ENCODE assay signal across 13 cellular contexts in the genomic region with DNA sequence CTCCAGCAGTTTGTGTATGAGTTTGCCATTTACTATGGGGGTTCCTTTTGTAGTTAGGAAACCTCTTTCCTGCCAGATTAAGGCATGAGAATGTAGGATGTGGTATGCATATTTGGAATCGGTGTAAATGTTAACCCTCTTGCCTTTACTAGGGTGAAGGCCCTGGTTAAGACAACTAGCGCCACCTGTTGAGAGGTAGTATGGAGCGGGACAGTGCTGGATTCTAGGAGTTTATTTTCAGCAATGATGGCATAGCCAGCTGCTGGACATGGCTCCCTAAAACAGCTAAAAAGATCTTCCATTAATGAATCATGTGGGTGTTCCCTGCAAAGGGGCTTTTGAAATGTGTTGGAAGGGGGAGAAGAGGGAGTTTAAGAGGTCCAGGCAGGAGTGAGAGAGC. TPM values are rescaled to one million over a fixed set of nuclear protein-coding genes. Genes with fewer than 3 reads are reported as not detected.
A peak's percentile ranks its signal among the peaks of the same experiment; 100 is the strongest.
DNase-seq lines count a peak whose midpoint lies in the region; ATAC-seq, FAIRE-seq and TF ChIP-seq lines count a peak whose summit lies in the region.
"Had no signal": no experiment of that assay in that cellular context is flagged by ENCODE, and none has a peak within 500 bp of the region (broad histone marks: within the 10 kb centered on the region; RNA-seq: fewer than 3 reads in every experiment).

No MANE protein-coding gene starts in this region.

- no TSS peak for BruUV-seq in MCF 10A (replicated peaks; lab: Mats Ljungman, UMichigan)

- no peaks in the 10 kb centered on the region for H3K79me2 ChIP-seq in neural progenitor cell (ENCODE audit: low read depth)

- H3K4me3 ChIP-seq in breast epithelium (no peak overlapping the region), neural progenitor cell (no peak overlapping the region)
- no peak overlapping the region for H3K4me3 ChIP-seq in effector memory CD4-positive, alpha-beta T cell (ENCODE audit: insufficient read depth, low read depth, low read length, poor library complexity, severe bottlenecking)

- H3K9me3 ChIP-seq in breast epithelium (peaks cover 0 to 10% of the 10 kb centered on the region in 2 donors), neural progenitor cell (ENCODE audit: low read depth) (peaks cover 7% of the 10 kb centered on the region)
- no peaks in the 10 kb centered on the region for H3K9me3 ChIP-seq in effector memory CD4-positive, alpha-beta T cell (ENCODE audit: control insufficient read depth, low read length)

- H3K36me3 ChIP-seq in breast epithelium: no peaks in the 10 kb centered on the region
- no peaks in the 10 kb centered on the region for H3K36me3 ChIP-seq in neural progenitor cell
- no peaks in the 10 kb centered on the region for H3K36me3 ChIP-seq in effector memory CD4-positive, alpha-beta T cell (ENCODE audit: control insufficient read depth, insufficient read depth, low read length)

- no peaks in the 10 kb centered on the region for H4K20me1 ChIP-seq in neural progenitor cell (ENCODE audit: low read depth)

- intact Hi-C loops in MCF 10A (cut with micrococcal nuclease): no loop called here
- intact Hi-C loops in breast epithelium (cut with DNase I; ENCODE audit: low total_unique reads): loop anchor here (5.0 kb wide), 1 partner anchor 557 kb away; no protein-coding TSS in a partner anchor

- CTCF ChIA-PET in MCF 10A (lab: Yijun Ruan, JAX): interaction anchor here (0.6 kb wide), 2 partner anchors 173 to 326 kb away, joined by 3 read pairs; no protein-coding TSS in a partner anchor
- CTCF ChIA-PET in WTC11 (lab: Charles Lee): interaction anchor here (0.7 to 1.9 kb wide), 16 partner anchors 8 to 534 kb away, joined by 3 to 12 read pairs (median 4); partner anchors contain the start of gene SMIM3

- POLR2A ChIA-PET in MCF 10A (lab: Yijun Ruan, JAX) (no interaction called here), WTC11 (lab: Charles Lee) (no interaction called here)

- H3K4me1 Mint-ChIP-seq in MCF 10A (ENCODE audit: insufficient read depth, unreplicated experiment) (no peaks in the 10 kb centered on the region), WTC11 (no peaks in the 10 kb centered on the region), neural progenitor cell (no peaks in the 10 kb centered on the region)
- H3K4me1 Mint-ChIP-seq: nephron had no signal

- no peaks in the 10 kb centered on the region for H3K4me1 ChIP-seq in breast epithelium
- peaks cover 14% of the 10 kb centered on the region for H3K4me1 ChIP-seq in neural progenitor cell
- H3K4me1 ChIP-seq in effector memory CD4-positive, alpha-beta T cell (ENCODE audit: control insufficient read depth, insufficient read depth, low read length, poor library complexity, severe bottlenecking): no peaks in the 10 kb centered on the region

- FAIRE-seq in RCC 7860 (lab: Jason Lieb, UNC): no peak

- H3K27ac ChIP-seq in breast epithelium: no peak overlapping the region
- no peak overlapping the region for H3K27ac ChIP-seq in neural progenitor cell
- no peak overlapping the region for H3K27ac ChIP-seq in effector memory CD4-positive, alpha-beta T cell (ENCODE audit: insufficient read depth, low read length, poor library complexity, severe bottlenecking)
- H3K27ac ChIP-seq: KMS-11 had no signal

- H2AFZ ChIP-seq in neural progenitor cell (replicated peaks): no peak overlapping the region

- no peak for TF ChIP-seq POLR2A in breast epithelium (IDR thresholded peaks at IDR 0.05)

- peak; percentile 96 for ATAC-seq in WTC11

- H3K9me3 Mint-ChIP-seq in MCF 10A (ENCODE audit: unreplicated experiment) (peaks cover 17% of the 10 kb centered on the region), WTC11 (peaks cover 36% of the 10 kb centered on the region), neural progenitor cell (peaks cover 20% of the 10 kb centered on the region)

- H3K27ac Mint-ChIP-seq in MCF 10A (ENCODE audit: low read depth, unreplicated experiment) (no peak overlapping the region), WTC11 (no peak overlapping the region), neural progenitor cell (no peak overlapping the region)
- H3K27ac Mint-ChIP-seq: nephron had no signal

- H3K4me3 Mint-ChIP-seq in MCF 10A (ENCODE audit: unreplicated experiment) (no peak overlapping the region), WTC11 (no peak overlapping the region), neural progenitor cell (no peak overlapping the region)
- H3K4me3 Mint-ChIP-seq: nephron had no signal

- no peak overlapping the region for H3K9ac ChIP-seq in neural progenitor cell
- H3K9ac ChIP-seq: KMS-11 had no signal

- in situ Hi-C loops in KBM-7 (cut with MboI; ENCODE audit: low pct_unique_long_range_greater_than_20kb, low sequenced_read_pairs): no loop called here

- H3K36me3 Mint-ChIP-seq in MCF 10A (ENCODE audit: insufficient read depth, unreplicated experiment) (no peaks in the 10 kb centered on the region), WTC11 (peaks cover 11% of the 10 kb centered on the region), neural progenitor cell (no peaks in the 10 kb centered on the region)

- H3K27me3 ChIP-seq in breast epithelium: no peaks in the 10 kb centered on the region
- no peaks in the 10 kb centered on the region for H3K27me3 ChIP-seq in neural progenitor cell
- H3K27me3 ChIP-seq in effector memory CD4-positive, alpha-beta T cell (replicated peaks; ENCODE audit: control insufficient read depth, insufficient read depth, low read length, poor library complexity, severe bottlenecking): no peaks in the 10 kb centered on the region

- peak; percentile 41 for DNase-seq in MCF 10A (ENCODE audit: unreplicated experiment)
- no peak for DNase-seq in breast epithelium (ENCODE audit: low spot score in 2 of 2)
- peak; percentile 20 for DNase-seq in KBM-7
- DNase-seq in WTC11 (ENCODE audit: low spot score): peak; percentile 63
- peak; percentile 39 for DNase-seq in neural progenitor cell (ENCODE audit: low spot score)
- no peak for DNase-seq in effector memory CD4-positive, alpha-beta T cell
- DNase-seq in RCC 7860 (ENCODE audit: low spot score): no peak
- no peak for DNase-seq in HK-2 (ENCODE audit: unreplicated experiment)
- DNase-seq: effector CD4-positive, alpha-beta T cell; NCI-H524; T1000 had no signal

- H3K4me2 ChIP-seq in neural progenitor cell: no peak overlapping the region
- H3K4me2 ChIP-seq: KMS-11 had no signal

- H3K27me3 Mint-ChIP-seq in MCF 10A (ENCODE audit: insufficient read depth, unreplicated experiment) (no peaks in the 10 kb centered on the region), WTC11 (ENCODE audit: low read depth) (peaks cover 9% of the 10 kb centered on the region), neural progenitor cell (ENCODE audit: insufficient read depth, low read depth) (peaks cover 5% of the 10 kb centered on the region)

- TF ChIP-seq CTCF in MCF 10A (IDR thresholded peaks at IDR 0.05; ENCODE audit: unreplicated experiment): peak; percentile 14
- no peak for TF ChIP-seq CTCF in breast epithelium (IDR thresholded peaks at IDR 0.05)
- TF ChIP-seq CTCF in WTC11 (IDR thresholded peaks at IDR 0.05): peak; percentile 17; the same call in 1 of the 2 replicates
- peak; percentile 53 for TF ChIP-seq CTCF in neural progenitor cell (IDR thresholded peaks at IDR 0.05)

- H3F3A ChIP-seq in neural progenitor cell (ENCODE audit: low read depth): no peaks in the 10 kb centered on the region

TF ChIP-seq in WTC11, 78 proteins besides CTCF, POLR2A, EP300 and RAD21 (continues in another document):
- TF ChIP-seq TEAD4 (CRISPR knock-in tag; IDR thresholded peaks at IDR 0.05): no peak
- no peak for TF ChIP-seq HMGA2 (CRISPR knock-in tag; IDR thresholded peaks at IDR 0.05)
- no peak for TF ChIP-seq ZNF263 (CRISPR knock-in tag; IDR thresholded peaks at IDR 0.05; ENCODE audit: low read depth)
- TF ChIP-seq, protein P1, sequence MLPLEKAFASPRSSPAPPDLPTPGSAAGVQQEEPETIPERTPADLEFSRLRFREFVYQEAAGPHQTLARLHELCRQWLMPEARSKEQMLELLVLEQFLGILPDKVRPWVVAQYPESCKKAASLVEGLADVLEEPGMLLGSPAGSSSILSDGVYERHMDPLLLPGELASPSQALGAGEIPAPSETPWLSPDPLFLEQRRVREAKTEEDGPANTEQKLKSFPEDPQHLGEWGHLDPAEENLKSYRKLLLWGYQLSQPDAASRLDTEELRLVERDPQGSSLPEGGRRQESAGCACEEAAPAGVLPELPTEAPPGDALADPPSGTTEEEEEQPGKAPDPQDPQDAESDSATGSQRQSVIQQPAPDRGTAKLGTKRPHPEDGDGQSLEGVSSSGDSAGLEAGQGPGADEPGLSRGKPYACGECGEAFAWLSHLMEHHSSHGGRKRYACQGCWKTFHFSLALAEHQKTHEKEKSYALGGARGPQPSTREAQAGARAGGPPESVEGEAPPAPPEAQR (CRISPR knock-in tag; IDR thresholded peaks at IDR 0.05): no peak
- no peak for TF ChIP-seq ZNF416 (CRISPR knock-in tag; IDR thresholded peaks at IDR 0.05)
- TF ChIP-seq TEAD1 (CRISPR knock-in tag; IDR thresholded peaks at IDR 0.05): no peak
- TF ChIP-seq ZBTB43 (CRISPR knock-in tag; IDR thresholded peaks at IDR 0.05): no peak

RNA-seq across cellular contexts. Expression of gene GPX3, which starts 30.7 kb away (rescaled TPM):
- total RNA-seq in MCF 10A (2022) (not detected in 2 replicates), breast epithelium (1,000 to 10,000 TPM; 1,215 to 5,290 (median 2,830) TPM), WTC11 (2021) (24.5 to 26.9 TPM (median 26.2 TPM) in 3 replicates), neural progenitor cell (ENCODE audit: low replicate concordance) (17.9 and 22.4 TPM in 2 replicates)

Comparison
In these comparisons a context has a peak if more than half of its experiments do, and no peak if none do; other contexts are left out.
1. DNase-seq: peak in MCF 10A (single experiment), KBM-7 (single experiment), WTC11 (single experiment) and neural progenitor cell (single experiment); none in breast epithelium (0 of 2), effector memory CD4-positive, alpha-beta T cell (0 of 3), RCC 7860 (single experiment) and HK-2 (single experiment).
2. CTCF ChIP-seq: peak in MCF 10A (single experiment), WTC11 (single experiment) and neural progenitor cell (single experiment); none in breast epithelium (0 of 3).
3. RNA of gene GPX3, which starts 30.7 kb away (total RNA-seq): 1,215 to 5,290 TPM in breast epithelium; 24.5 to 26.9 TPM in WTC11, 17.9 to 22.4 TPM in neural progenitor cell and not detected in MCF 10A; every median in the first group is over 10 times any median in the second.